In the genomic region with DNA sequence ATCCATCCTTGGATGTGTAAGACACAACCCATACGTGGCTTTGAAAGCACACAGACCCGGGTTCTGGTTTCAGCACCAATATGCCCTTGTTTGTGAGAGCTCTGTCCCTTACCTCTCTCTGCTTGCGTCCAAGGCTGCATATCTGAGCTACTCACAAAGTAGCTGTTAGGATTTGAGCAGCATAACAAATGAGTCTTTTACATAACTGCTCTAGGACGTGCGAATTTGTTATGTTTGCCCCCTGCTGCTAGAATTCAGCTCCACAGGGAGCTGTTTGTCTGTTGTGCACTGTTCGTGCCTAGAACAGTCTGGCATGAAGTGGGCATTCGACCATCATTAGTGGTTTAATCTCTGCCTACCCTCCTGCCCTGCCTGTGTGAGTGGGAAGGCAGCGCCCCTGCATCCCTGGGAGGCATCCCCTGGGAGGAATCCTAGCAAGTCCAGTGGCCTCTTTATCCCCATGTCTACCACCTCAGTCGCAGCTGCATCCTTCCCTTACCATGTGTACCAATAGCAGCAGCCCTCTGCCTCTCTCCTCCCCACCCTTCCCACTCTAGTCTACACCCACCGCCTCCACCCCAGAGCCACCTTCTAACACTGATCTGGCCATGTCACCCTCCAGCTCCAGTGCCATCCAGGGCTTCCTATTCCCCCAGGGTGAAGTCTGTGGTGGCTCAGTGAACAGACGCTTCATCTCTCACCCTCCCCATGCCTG, we compare ENCODE assay signal across 1 cellular context.
TF ChIP-seq lines count a peak whose summit lies in the region.

No MANE protein-coding gene starts in this region.

TF ChIP-seq in HepG2, 621 proteins besides CTCF, POLR2A, EP300 and RAD21:
- no peak for TF ChIP-seq CHCHD3 (CRISPR knock-in tag; IDR thresholded peaks at IDR 0.05)
- no peak for TF ChIP-seq MTA1 (CRISPR knock-in tag; IDR thresholded peaks at IDR 0.05; ENCODE audit: borderline replicate concordance)
- TF ChIP-seq ZNF782 (CRISPR knock-in tag; IDR thresholded peaks at IDR 0.05; ENCODE audit: borderline replicate concordance) = no peak
- TF ChIP-seq HES4 (CRISPR knock-in tag; IDR thresholded peaks at IDR 0.05; ENCODE audit: borderline replicate concordance) = no peak
- TF ChIP-seq, protein P1, sequence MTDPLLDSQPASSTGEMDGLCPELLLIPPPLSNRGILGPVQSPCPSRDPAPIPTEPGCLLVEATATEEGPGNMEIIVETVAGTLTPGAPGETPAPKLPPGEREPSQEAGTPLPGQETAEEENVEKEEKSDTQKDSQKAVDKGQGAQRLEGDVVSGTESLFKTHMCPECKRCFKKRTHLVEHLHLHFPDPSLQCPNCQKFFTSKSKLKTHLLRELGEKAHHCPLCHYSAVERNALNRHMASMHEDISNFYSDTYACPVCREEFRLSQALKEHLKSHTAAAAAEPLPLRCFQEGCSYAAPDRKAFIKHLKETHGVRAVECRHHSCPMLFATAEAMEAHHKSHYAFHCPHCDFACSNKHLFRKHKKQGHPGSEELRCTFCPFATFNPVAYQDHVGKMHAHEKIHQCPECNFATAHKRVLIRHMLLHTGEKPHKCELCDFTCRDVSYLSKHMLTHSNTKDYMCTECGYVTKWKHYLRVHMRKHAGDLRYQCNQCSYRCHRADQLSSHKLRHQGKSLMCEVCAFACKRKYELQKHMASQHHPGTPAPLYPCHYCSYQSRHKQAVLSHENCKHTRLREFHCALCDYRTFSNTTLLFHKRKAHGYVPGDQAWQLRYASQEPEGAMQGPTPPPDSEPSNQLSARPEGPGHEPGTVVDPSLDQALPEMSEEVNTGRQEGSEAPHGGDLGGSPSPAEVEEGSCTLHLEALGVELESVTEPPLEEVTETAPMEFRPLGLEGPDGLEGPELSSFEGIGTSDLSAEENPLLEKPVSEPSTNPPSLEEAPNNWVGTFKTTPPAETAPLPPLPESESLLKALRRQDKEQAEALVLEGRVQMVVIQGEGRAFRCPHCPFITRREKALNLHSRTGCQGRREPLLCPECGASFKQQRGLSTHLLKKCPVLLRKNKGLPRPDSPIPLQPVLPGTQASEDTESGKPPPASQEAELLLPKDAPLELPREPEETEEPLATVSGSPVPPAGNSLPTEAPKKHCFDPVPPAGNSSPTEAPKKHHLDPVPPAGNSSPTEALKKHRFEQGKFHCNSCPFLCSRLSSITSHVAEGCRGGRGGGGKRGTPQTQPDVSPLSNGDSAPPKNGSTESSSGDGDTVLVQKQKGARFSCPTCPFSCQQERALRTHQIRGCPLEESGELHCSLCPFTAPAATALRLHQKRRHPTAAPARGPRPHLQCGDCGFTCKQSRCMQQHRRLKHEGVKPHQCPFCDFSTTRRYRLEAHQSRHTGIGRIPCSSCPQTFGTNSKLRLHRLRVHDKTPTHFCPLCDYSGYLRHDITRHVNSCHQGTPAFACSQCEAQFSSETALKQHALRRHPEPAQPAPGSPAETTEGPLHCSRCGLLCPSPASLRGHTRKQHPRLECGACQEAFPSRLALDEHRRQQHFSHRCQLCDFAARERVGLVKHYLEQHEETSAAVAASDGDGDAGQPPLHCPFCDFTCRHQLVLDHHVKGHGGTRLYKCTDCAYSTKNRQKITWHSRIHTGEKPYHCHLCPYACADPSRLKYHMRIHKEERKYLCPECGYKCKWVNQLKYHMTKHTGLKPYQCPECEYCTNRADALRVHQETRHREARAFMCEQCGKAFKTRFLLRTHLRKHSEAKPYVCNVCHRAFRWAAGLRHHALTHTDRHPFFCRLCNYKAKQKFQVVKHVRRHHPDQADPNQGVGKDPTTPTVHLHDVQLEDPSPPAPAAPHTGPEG (CRISPR knock-in tag; IDR thresholded peaks at IDR 0.05) = no peak
- no peak for TF ChIP-seq ZNF766 (CRISPR knock-in tag; IDR thresholded peaks at IDR 0.05; ENCODE audit: borderline replicate concordance)
- no peak for TF ChIP-seq ZFP62 (CRISPR knock-in tag; IDR thresholded peaks at IDR 0.05)
